In the genomic region with DNA sequence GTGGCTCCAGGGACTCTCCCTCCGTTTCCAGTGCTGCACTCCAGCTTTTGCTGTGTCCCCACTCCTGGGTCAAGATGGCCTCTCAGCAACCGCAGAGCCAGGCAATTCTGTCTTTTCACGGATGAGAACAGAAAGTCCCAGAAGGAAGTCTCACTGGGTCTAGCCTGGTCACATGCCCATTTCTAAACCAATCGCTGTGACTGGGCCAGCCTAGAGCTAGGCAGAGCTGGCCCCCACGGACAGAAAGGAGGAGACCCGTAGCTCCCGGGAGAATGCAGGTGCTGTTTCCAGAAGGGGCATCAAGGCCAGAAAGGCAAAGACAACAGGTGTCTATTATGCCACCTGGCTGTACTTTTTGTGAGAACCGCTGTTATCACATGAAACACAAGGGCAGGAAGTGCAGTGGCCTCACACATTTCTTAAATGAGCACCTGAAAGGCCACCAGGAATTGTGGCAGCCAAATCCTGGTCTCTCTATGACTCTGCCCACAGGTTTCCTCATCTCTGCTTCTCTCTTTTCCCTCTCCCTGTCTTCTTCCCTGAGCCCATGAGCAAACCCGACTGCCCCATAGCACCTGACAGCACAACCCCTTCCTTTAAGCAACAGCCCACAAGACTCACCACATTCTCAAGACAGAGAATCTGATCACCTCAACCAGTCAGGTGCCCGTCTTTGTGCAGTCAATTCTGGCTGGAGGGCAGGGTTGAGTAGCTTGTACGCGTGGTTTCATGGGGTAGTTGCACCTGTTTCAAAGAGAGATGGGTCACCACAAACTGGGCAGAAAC, we compare ENCODE assay signal across 2 cellular contexts.
TF ChIP-seq lines count a peak whose summit lies in the region.

No MANE protein-coding gene starts in this region.

TF ChIP-seq in GM23338, 12 proteins besides CTCF, POLR2A, EP300 and RAD21 (continued from another document):
- TF ChIP-seq, protein P1, sequence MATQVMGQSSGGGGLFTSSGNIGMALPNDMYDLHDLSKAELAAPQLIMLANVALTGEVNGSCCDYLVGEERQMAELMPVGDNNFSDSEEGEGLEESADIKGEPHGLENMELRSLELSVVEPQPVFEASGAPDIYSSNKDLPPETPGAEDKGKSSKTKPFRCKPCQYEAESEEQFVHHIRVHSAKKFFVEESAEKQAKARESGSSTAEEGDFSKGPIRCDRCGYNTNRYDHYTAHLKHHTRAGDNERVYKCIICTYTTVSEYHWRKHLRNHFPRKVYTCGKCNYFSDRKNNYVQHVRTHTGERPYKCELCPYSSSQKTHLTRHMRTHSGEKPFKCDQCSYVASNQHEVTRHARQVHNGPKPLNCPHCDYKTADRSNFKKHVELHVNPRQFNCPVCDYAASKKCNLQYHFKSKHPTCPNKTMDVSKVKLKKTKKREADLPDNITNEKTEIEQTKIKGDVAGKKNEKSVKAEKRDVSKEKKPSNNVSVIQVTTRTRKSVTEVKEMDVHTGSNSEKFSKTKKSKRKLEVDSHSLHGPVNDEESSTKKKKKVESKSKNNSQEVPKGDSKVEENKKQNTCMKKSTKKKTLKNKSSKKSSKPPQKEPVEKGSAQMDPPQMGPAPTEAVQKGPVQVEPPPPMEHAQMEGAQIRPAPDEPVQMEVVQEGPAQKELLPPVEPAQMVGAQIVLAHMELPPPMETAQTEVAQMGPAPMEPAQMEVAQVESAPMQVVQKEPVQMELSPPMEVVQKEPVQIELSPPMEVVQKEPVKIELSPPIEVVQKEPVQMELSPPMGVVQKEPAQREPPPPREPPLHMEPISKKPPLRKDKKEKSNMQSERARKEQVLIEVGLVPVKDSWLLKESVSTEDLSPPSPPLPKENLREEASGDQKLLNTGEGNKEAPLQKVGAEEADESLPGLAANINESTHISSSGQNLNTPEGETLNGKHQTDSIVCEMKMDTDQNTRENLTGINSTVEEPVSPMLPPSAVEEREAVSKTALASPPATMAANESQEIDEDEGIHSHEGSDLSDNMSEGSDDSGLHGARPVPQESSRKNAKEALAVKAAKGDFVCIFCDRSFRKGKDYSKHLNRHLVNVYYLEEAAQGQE (IDR thresholded peaks at IDR 0.05; ENCODE audit: unreplicated experiment), result no peak
- TF ChIP-seq JUNB (IDR thresholded peaks at IDR 0.05; ENCODE audit: unreplicated experiment), result no peak
- no peak for TF ChIP-seq EZH2phosphoT487 (IDR thresholded peaks at IDR 0.05; ENCODE audit: unreplicated experiment)
- TF ChIP-seq ZNF331 (CRISPR knock-in tag; IDR thresholded peaks at IDR 0.05; ENCODE audit: low read depth), result no peak
- no peak for TF ChIP-seq ZNF114 (CRISPR knock-in tag; IDR thresholded peaks at IDR 0.05)
- no peak for TF ChIP-seq STAT1 (IDR thresholded peaks at IDR 0.05; ENCODE audit: unreplicated experiment)
- TF ChIP-seq, protein P2, sequence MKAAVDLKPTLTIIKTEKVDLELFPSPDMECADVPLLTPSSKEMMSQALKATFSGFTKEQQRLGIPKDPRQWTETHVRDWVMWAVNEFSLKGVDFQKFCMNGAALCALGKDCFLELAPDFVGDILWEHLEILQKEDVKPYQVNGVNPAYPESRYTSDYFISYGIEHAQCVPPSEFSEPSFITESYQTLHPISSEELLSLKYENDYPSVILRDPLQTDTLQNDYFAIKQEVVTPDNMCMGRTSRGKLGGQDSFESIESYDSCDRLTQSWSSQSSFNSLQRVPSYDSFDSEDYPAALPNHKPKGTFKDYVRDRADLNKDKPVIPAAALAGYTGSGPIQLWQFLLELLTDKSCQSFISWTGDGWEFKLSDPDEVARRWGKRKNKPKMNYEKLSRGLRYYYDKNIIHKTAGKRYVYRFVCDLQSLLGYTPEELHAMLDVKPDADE (IDR thresholded peaks at IDR 0.05), result no peak
- TF ChIP-seq POLR2AphosphoS5 (IDR thresholded peaks at IDR 0.05; ENCODE audit: low read depth), result no peak

TF ChIP-seq in SK-N-SH, 30 proteins besides CTCF, POLR2A, EP300 and RAD21 (continued from another document):
- TF ChIP-seq, protein P3, sequence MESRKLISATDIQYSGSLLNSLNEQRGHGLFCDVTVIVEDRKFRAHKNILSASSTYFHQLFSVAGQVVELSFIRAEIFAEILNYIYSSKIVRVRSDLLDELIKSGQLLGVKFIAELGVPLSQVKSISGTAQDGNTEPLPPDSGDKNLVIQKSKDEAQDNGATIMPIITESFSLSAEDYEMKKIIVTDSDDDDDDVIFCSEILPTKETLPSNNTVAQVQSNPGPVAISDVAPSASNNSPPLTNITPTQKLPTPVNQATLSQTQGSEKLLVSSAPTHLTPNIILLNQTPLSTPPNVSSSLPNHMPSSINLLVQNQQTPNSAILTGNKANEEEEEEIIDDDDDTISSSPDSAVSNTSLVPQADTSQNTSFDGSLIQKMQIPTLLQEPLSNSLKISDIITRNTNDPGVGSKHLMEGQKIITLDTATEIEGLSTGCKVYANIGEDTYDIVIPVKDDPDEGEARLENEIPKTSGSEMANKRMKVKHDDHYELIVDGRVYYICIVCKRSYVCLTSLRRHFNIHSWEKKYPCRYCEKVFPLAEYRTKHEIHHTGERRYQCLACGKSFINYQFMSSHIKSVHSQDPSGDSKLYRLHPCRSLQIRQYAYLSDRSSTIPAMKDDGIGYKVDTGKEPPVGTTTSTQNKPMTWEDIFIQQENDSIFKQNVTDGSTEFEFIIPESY (IDR thresholded peaks at IDR 0.05; ENCODE audit: borderline replicate concordance, low read depth), result no peak
- TF ChIP-seq, protein P4, sequence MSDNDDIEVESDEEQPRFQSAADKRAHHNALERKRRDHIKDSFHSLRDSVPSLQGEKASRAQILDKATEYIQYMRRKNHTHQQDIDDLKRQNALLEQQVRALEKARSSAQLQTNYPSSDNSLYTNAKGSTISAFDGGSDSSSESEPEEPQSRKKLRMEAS (IDR thresholded peaks at IDR 0.05; ENCODE audit: low read depth), result no peak
- no peak for TF ChIP-seq MXI1 (IDR thresholded peaks at IDR 0.05; ENCODE audit: low read depth, low read length)
- no peak for TF ChIP-seq TEAD4 (IDR thresholded peaks at IDR 0.05; ENCODE audit: borderline replicate concordance, insufficient read depth)
